Comparison of ENCODE assay signal across 10 cellular contexts in genomic region chr12:12007001-12007712, GRCh38.
DNase-seq lines count a peak whose midpoint lies in the region; ATAC-seq and TF ChIP-seq lines count a peak whose summit lies in the region.
"Had no signal": no experiment of that assay in that cellular context is flagged by ENCODE, and none has a peak within 500 bp of the region (broad histone marks: within the 10 kb centered on the region; RNA-seq: fewer than 3 reads in every experiment).

No MANE protein-coding gene starts in this region.

- no peak overlapping the region; a peak in 1 of 20 replicates for H3K4me3 ChIP-seq in BLaER1 treated with 17β-estradiol and CSF1 and Interleukin-3, amounts not matched to agents 10 nM and 100 nM

- no peak for ATAC-seq in GM21737 (IDR thresholded peaks at IDR 0.05; ENCODE audit: unreplicated experiment)
- ATAC-seq: Right ventricle myocardium inferior had no signal

- peaks cover 15% of the 10 kb centered on the region for H3K27me3 Mint-ChIP-seq in nephron progenitor cell (ENCODE audit: low read depth, poor library complexity)

- no peaks in the 10 kb centered on the region for H3K36me3 Mint-ChIP-seq in nephron progenitor cell (ENCODE audit: low read depth)

- no peaks in the 10 kb centered on the region for H3K36me3 ChIP-seq in BLaER1 treated with 17β-estradiol and CSF1 and Interleukin-3, amounts not matched to agents 10 nM and 100 nM

- H3K4me1 Mint-ChIP-seq in nephron progenitor cell, result peaks cover 59% of the 10 kb centered on the region

- DNase-seq in LoVo (ENCODE audit: low spot score), result peak; percentile 29
- DNase-seq in activated T-cell treated with anti-CD3 and anti-CD28 coated beads for 4 hours, result peak; percentile 44
- DNase-seq in myocyte (ENCODE audit: low read depth), result peak; percentile 61
- DNase-seq in NCI-H446 treated with DMSO at 0.1 percent for 48 hours (lab: John Stamatoyannopoulos, UW), result no peak
- no peak for DNase-seq in inferior parietal cortex (ENCODE audit: extremely low spot score)
- no peak for DNase-seq in nephron progenitor cell
- DNase-seq: AML-193 had no signal

- H4K20me1 ChIP-seq in BLaER1 treated with 17β-estradiol and CSF1 and Interleukin-3, amounts not matched to agents 10 nM and 100 nM, result no peaks in the 10 kb centered on the region

- no peak overlapping the region for H3K4me3 Mint-ChIP-seq in nephron progenitor cell

- H3K4me2 ChIP-seq in BLaER1 treated with 17β-estradiol and CSF1 and Interleukin-3, amounts not matched to agents 10 nM and 100 nM, result peak overlapping the region; percentile 80 to 95 (median 88)

- no peak for TF ChIP-seq CTCF in nephron progenitor cell (IDR thresholded peaks at IDR 0.05)

- H3K27ac Mint-ChIP-seq in nephron progenitor cell, result no peak overlapping the region

- H3K9me3 Mint-ChIP-seq in nephron progenitor cell, result peaks cover 15% of the 10 kb centered on the region

- H3K4me1 ChIP-seq in BLaER1 treated with 17β-estradiol and CSF1 and Interleukin-3, amounts not matched to agents 10 nM and 100 nM, result peaks cover 49 to 55% (median 54%) of the 10 kb centered on the region in 10 experiments

- peak overlapping the region in 5 of 11 experiments; percentile 14 to 97 (median 19); a peak in 4 of 22 replicates for H3K27ac ChIP-seq in BLaER1 treated with 17β-estradiol and CSF1 and Interleukin-3, amounts not matched to agents 10 nM and 100 nM

- H3K27me3 ChIP-seq in BLaER1 treated with 17β-estradiol and CSF1 and Interleukin-3, amounts not matched to agents 10 nM and 100 nM, result no peaks in the 10 kb centered on the region

- H3K9me3 ChIP-seq in BLaER1 treated with 17β-estradiol and CSF1 and Interleukin-3, amounts not matched to agents 10 nM and 100 nM (replicated peaks in 1 of 11), result peaks cover 0 to 11% (median 0%) of the 10 kb centered on the region in 11 experiments; a peak in 2 of 22 replicates

- H3K9ac ChIP-seq in BLaER1 treated with 17β-estradiol and CSF1 and Interleukin-3, amounts not matched to agents 10 nM and 100 nM, result no peak overlapping the region

Comparison
In these comparisons a context has a peak if more than half of its experiments do, and no peak if none do; other contexts are left out.
1. DNase-seq: peak in LoVo (single experiment), activated T-cell treated with anti-CD3 and anti-CD28 coated beads for 4 hours (single experiment) and myocyte (single experiment); none in NCI-H446 treated with DMSO at 0.1 percent for 48 hours (single experiment), inferior parietal cortex (single experiment) and nephron progenitor cell (single experiment).